14 cellular contexts compared by ENCODE assay signal in the genomic region with DNA sequence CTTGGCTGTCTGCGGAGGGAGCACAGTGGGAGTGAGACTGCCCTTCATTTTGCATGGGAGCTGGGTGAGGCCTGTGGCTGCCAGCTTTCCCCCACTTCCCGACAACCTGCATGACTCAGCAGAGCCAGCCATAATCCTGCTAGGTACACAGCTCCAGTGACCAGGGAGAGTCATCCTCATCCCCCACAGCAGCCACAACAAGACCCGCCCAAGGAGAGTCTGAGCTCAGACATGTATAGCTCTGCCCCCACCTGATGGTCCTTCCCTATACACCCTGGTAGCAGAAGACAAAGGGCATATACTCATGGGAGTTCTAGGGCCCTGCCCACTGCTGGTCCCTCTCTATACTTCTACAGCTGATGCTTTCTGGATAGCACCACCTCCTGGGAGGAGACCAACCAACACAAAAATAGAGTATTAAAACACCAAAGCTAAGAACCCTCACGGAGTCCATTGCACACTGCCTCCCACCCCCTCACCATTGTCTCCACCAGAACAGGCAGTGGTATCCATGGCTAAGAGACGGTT. TPM values are rescaled to one million over a fixed set of nuclear protein-coding genes. Genes with fewer than 3 reads are reported as not detected.
DNase-seq lines count a peak whose midpoint lies in the region; ATAC-seq and TF ChIP-seq lines count a peak whose summit lies in the region.
"Had no signal": no experiment of that assay in that cellular context is flagged by ENCODE, and none has a peak within 500 bp of the region (broad histone marks: within the 10 kb centered on the region; RNA-seq: fewer than 3 reads in every experiment).

No MANE protein-coding gene starts in this region.

- H3K9me3 ChIP-seq in right lobe of liver: no peaks in the 10 kb centered on the region
- H3K9me3 ChIP-seq: sigmoid colon had no signal

- WGBS in right lobe of liver (ENCODE audit: insufficient coverage, low coverage, low lambda C conversion rate, missing lambda C conversion rate): 97% methylated on average over 3 of the region's 5 CpGs

- intact Hi-C loops in right lobe of liver (cut with DNase I): no loop called here

- no peak overlapping the region for H3K27ac ChIP-seq in brain microvascular endothelial cell
- peak overlapping the region in 2 of 3 donors; percentile 46 to 82 for H3K27ac ChIP-seq in right lobe of liver
- H3K27ac ChIP-seq: sigmoid colon had no signal

- in situ Hi-C loops in Caki2 (cut with HindIII; ENCODE audit: low pct_unique_long_range_greater_than_20kb, low sequenced_read_pairs): no loop called here
- in situ Hi-C loops in brain microvascular endothelial cell (cut with HindIII; ENCODE audit: low pct_ligation_motif_present, low sequenced_read_pairs): no loop called here

- TF ChIP-seq CTCF in brain microvascular endothelial cell (IDR thresholded peaks at IDR 0.05; ENCODE audit: low read depth, low read length, missing control alignments) (peak; percentile 24), right lobe of liver (IDR thresholded peaks at IDR 0.05) (no peak)

- H3K36me3 ChIP-seq in brain microvascular endothelial cell (replicated peaks) (no peaks in the 10 kb centered on the region), right lobe of liver (no peaks in the 10 kb centered on the region)
- H3K36me3 ChIP-seq: sigmoid colon had no signal

- peak in 3 of 4 donors; percentile 57 to 82 (median 67) for ATAC-seq in right lobe of liver
- no peak for ATAC-seq in GM19035 (IDR thresholded peaks at IDR 0.05; ENCODE audit: unreplicated experiment)
- no peak for ATAC-seq in HG03095 (IDR thresholded peaks at IDR 0.05; ENCODE audit: unreplicated experiment)
- ATAC-seq: activated T-cell treated with anti-CD3 and anti-CD28 coated beads, Interleukin-2, amount 50 U/mL, for 72 hours; stimulated activated naive B cell treated with anti-CD40 and anti-IgM and Interleukin-4, amounts not matched to agents 10 μg/mL and 1 μg/mL and 100 μg/mL, for 72 hours had no signal

- H3K4me1 ChIP-seq in right lobe of liver: peaks cover 0 to 14% (median 6%) of the 10 kb centered on the region in 4 donors
- H3K4me1 ChIP-seq: sigmoid colon had no signal

- no peak overlapping the region for H3K4me3 ChIP-seq in brain microvascular endothelial cell (ENCODE audit: low read depth, low read length)
- peak overlapping the region; percentile 23 to 58 (median 40) for H3K4me3 ChIP-seq in right lobe of liver
- H3K4me3 ChIP-seq: sigmoid colon had no signal

- DNase-seq in Caki2 (ENCODE audit: low read depth): peak; percentile 88
- DNase-seq in NCI-H226: peak; percentile 62
- DNase-seq in brain microvascular endothelial cell: no peak
- peak in 1 of 3 donors; percentile 51 for DNase-seq in right lobe of liver
- no peak for DNase-seq in retina
- DNase-seq in HUDEP-2 (lab: John Stamatoyannopoulos, UW; ENCODE audit: unreplicated experiment in 76 of 76): no peak
- DNase-seq: activated CD4-positive, alpha-beta T cell treated with anti-CD3 and anti-CD28 coated beads, Interleukin-2, amount 50 U/mL, for 4 hours; activated T-cell treated with anti-CD3 and anti-CD28 coated beads, Interleukin-2, amount 50 U/mL, for 72 hours; H7; sigmoid colon; stimulated activated naive B cell treated with anti-CD40 and anti-IgM and Interleukin-4, amounts not matched to agents 10 μg/mL and 1 μg/mL and 100 μg/mL, for 72 hours; T1000 had no signal

- no peak for TF ChIP-seq POLR2A in right lobe of liver (IDR thresholded peaks at IDR 0.05)

- H3K27me3 ChIP-seq in brain microvascular endothelial cell (replicated peaks) (no peaks in the 10 kb centered on the region), right lobe of liver (no peaks in the 10 kb centered on the region)
- H3K27me3 ChIP-seq: sigmoid colon had no signal

RNA-seq across cellular contexts. Expression of gene TPD52L1, which starts 29.3 kb away (rescaled TPM):
- 328 and 365 TPM in 2 replicates for total RNA-seq in Caki2 (2014; rRNA removed; shearing (Covaris generic); ENCODE audit: low replicate concordance)
- 100 to 1,000 TPM in 2 of 6 experiments, 10 to 100 TPM in 4; 36.8 to 119 (median 47.7) TPM for total RNA-seq in right lobe of liver

Comparison
In these comparisons a context has a peak if more than half of its experiments do, and no peak if none do; other contexts are left out.
1. DNase-seq: peak in Caki2 (single experiment) and NCI-H226 (single experiment); none in brain microvascular endothelial cell (single experiment), retina (single experiment) and HUDEP-2 (0 of 76).
2. ATAC-seq: peak in right lobe of liver (3 of 4); none in GM19035 (single experiment) and HG03095 (single experiment).